Comparison of ENCODE assay signal across 12 cellular contexts in the genomic region with DNA sequence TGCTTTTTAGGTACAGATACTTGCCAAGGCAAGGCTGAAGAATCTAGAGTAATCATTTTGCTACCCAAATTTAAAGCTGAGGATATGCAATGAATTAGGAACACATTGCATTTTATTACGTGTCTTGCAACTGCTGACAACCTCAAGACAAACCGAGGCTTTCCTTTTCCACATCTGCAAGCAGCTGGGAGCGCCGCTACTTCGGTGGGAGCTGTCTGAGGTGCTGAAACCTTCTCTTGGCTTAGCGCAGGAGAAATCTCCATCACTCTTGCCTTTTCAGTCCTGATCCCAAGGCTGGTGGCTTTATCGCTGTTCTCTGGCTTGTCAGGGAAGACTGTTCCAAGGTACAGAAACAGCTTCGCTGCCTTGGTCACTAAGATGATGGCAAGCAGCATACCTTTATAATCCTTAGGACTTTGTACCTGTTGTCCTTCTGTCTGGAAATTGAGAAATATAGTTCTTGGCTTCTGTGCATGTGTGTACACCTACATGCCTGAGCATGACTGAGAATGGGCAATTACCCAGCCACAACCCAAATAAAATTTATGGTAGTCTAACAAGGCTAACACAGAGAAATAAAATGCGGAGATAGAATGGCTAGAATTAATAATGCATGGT. TPM values are rescaled to one million over a fixed set of nuclear protein-coding genes. Genes with fewer than 3 reads are reported as not detected.
A peak's percentile ranks its signal among the peaks of the same experiment; 100 is the strongest.
DNase-seq lines count a peak whose midpoint lies in the region; ATAC-seq, FAIRE-seq and TF ChIP-seq lines count a peak whose summit lies in the region.
"Not testable (repeated sequence)": the region's sequence is repeated elsewhere in the genome, so short reads cannot be mapped to it uniquely, and the experiment has no call there.
"Had no signal": no experiment of that assay in that cellular context is flagged by ENCODE, and none has a peak within 500 bp of the region (broad histone marks: within the 10 kb centered on the region; RNA-seq: fewer than 3 reads in every experiment).

No MANE protein-coding gene starts in this region.

- not testable (repeated sequence) for TF ChIP-seq CTCF in A549 (IDR thresholded peaks at IDR 0.05); GM23338 (conservative IDR thresholded peaks at IDR 0.05; ENCODE audit: low read depth in 2 of 2); astrocyte (IDR thresholded peaks at IDR 0.05; ENCODE audit: insufficient read depth, low read depth, low read length)

- not testable (repeated sequence) for TF ChIP-seq RAD21 in A549 (conservative IDR thresholded peaks at IDR 0.05 in 1 of 2, IDR thresholded peaks at IDR 0.05 in 1 of 2)

- H3K36me3 ChIP-seq in GM23338 (ENCODE audit: insufficient read depth); MG63; astrocyte (ENCODE audit: insufficient read depth, low read length): not testable (repeated sequence)

- not testable (repeated sequence) for FAIRE-seq in A549 (lab: Jason Lieb, UNC); astrocyte (lab: Jason Lieb, UNC)

- intact Hi-C loops in posterior vena cava (cut with DNase I) = not testable (repeated sequence)

- POLR2A ChIA-PET in A549 (lab: Yijun Ruan, JAX) = not testable (repeated sequence)

- not testable (repeated sequence) for H3K9me2 ChIP-seq in GM23338 (ENCODE audit: insufficient read depth)

- peaks cover 16% of the 10 kb centered on the region for H3K27me3 Mint-ChIP-seq in GM23338 (ENCODE audit: insufficient read depth, low read depth, poor library complexity)
- not testable (repeated sequence) for H3K27me3 Mint-ChIP-seq in astrocyte (ENCODE audit: low read depth, unreplicated experiment)

- not testable (repeated sequence) for H3K9ac ChIP-seq in astrocyte (ENCODE audit: low read length)

- H3K4me2 ChIP-seq in A549; GM23338; astrocyte (ENCODE audit: low read length): not testable (repeated sequence)

- H3K4me3 ChIP-seq in A549; GM23338; MG63; astrocyte (ENCODE audit: insufficient read depth, low read depth, low read length): not testable (repeated sequence)

- H3K9me3 Mint-ChIP-seq in GM23338; astrocyte (ENCODE audit: unreplicated experiment): not testable (repeated sequence)

- H4K20me1 ChIP-seq in GM23338 (replicated peaks; ENCODE audit: insufficient read depth); astrocyte (ENCODE audit: insufficient read depth, low read length): not testable (repeated sequence)

- WGBS in A549 (ENCODE audit: missing lambda C conversion rate) = 15% methylated on average over 8 of the region's 9 CpGs

- not testable (repeated sequence) for H3K79me2 ChIP-seq in GM23338 (replicated peaks; ENCODE audit: insufficient read depth); astrocyte (ENCODE audit: insufficient read depth, low read length)

- not testable (repeated sequence) for H3K4me1 Mint-ChIP-seq in GM23338; astrocyte (ENCODE audit: low read depth, unreplicated experiment)

- not testable (repeated sequence) for H3K27ac ChIP-seq in A549; GM23338 (ENCODE audit: low read depth); astrocyte (ENCODE audit: low read depth, low read length); epithelial cell of prostate

- not testable (repeated sequence) for H3K27ac Mint-ChIP-seq in GM23338; astrocyte (ENCODE audit: unreplicated experiment)

- TF ChIP-seq EP300 in A549 (IDR thresholded peaks at IDR 0.05) = not testable (repeated sequence)

- not testable (repeated sequence) for H3K27me3 ChIP-seq in GM23338 (ENCODE audit: insufficient read depth); MG63; astrocyte (ENCODE audit: insufficient read depth, low read length)

- not testable (repeated sequence) for TF ChIP-seq POLR2A in A549 (IDR thresholded peaks at IDR 0.05; ENCODE audit: low read length)

- ATAC-seq in A549 (peak; percentile 37 to 41; a peak in 1 of 6 replicates), GM23338 (peak; percentile 2; the same call in 2 of the 3 replicates)

- H3F3A ChIP-seq in GM23338 (replicated peaks; ENCODE audit: low read depth) = not testable (repeated sequence)

- CTCF ChIA-PET in A549 (lab: Yijun Ruan, JAX) = not testable (repeated sequence)

- not testable (repeated sequence) for H3K36me3 Mint-ChIP-seq in GM23338 (ENCODE audit: low read depth); astrocyte (ENCODE audit: low read depth, unreplicated experiment)

- not testable (repeated sequence) for H2AFZ ChIP-seq in GM23338; astrocyte (ENCODE audit: low read depth, low read length)

- peak in 1 of 2 experiments; percentile 33 for DNase-seq in A549 (ENCODE audit: low read depth in 1 of 2, low spot score in 1 of 2)
- DNase-seq in GM23338 (ENCODE audit: low spot score) = not testable (repeated sequence)
- peak; percentile 32 for DNase-seq in MG63
- peak; percentile 29 for DNase-seq in T1000 (lab: John Stamatoyannopoulos, UW)
- DNase-seq in astrocyte (ENCODE audit: low read depth) = peak; percentile 9
- peak; percentile 0 for DNase-seq in epithelial cell of prostate (ENCODE audit: low read depth, low spot score)
- DNase-seq in islet precursor cell = peak; percentile 85
- peak; percentile 79 for DNase-seq in posterior vena cava (ENCODE audit: low spot score)

- H3K4me1 ChIP-seq in A549; GM23338 (ENCODE audit: insufficient read depth); astrocyte (ENCODE audit: insufficient read depth, low read length): not testable (repeated sequence)

- H3K4me3 Mint-ChIP-seq in GM23338; astrocyte (ENCODE audit: unreplicated experiment): not testable (repeated sequence)

- not testable (repeated sequence) for H3K9me3 ChIP-seq in A549; MG63; astrocyte (ENCODE audit: insufficient read depth, low read depth, low read length)

TF ChIP-seq in GM23338, 12 proteins besides CTCF, POLR2A, EP300 and RAD21:
- TF ChIP-seq, protein P1, sequence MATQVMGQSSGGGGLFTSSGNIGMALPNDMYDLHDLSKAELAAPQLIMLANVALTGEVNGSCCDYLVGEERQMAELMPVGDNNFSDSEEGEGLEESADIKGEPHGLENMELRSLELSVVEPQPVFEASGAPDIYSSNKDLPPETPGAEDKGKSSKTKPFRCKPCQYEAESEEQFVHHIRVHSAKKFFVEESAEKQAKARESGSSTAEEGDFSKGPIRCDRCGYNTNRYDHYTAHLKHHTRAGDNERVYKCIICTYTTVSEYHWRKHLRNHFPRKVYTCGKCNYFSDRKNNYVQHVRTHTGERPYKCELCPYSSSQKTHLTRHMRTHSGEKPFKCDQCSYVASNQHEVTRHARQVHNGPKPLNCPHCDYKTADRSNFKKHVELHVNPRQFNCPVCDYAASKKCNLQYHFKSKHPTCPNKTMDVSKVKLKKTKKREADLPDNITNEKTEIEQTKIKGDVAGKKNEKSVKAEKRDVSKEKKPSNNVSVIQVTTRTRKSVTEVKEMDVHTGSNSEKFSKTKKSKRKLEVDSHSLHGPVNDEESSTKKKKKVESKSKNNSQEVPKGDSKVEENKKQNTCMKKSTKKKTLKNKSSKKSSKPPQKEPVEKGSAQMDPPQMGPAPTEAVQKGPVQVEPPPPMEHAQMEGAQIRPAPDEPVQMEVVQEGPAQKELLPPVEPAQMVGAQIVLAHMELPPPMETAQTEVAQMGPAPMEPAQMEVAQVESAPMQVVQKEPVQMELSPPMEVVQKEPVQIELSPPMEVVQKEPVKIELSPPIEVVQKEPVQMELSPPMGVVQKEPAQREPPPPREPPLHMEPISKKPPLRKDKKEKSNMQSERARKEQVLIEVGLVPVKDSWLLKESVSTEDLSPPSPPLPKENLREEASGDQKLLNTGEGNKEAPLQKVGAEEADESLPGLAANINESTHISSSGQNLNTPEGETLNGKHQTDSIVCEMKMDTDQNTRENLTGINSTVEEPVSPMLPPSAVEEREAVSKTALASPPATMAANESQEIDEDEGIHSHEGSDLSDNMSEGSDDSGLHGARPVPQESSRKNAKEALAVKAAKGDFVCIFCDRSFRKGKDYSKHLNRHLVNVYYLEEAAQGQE (IDR thresholded peaks at IDR 0.05; ENCODE audit: unreplicated experiment) = peak; percentile 33
TF ChIP-seq in GM23338: peak in this region for 1; not testable (repeated sequence) for 11.

RNA-seq across cellular contexts. Expression of a gene that starts 3.4 kb away (rescaled TPM):
- polyA plus RNA-seq in A549 (2011; rRNA removed) (not detected in 2 replicates), A549 (2017; fragmentation: RNase III; extraction: RNeasy Plus Mini Kit Qiagen cat#74134 plus additional on column Dnase treatment) (not detected in 3 replicates), GM23338 (2016; fragmentation: Nextera tagmentation; extraction: Ambion mirVana) (not detected in 2 replicates)
- not detected in 2 replicates for polyA plus RNA-seq in A549 (2012; cell fraction: cytosol; rRNA removed)
- not detected in 2 replicates for polyA plus RNA-seq in A549 (2012; cell fraction: nucleus; rRNA removed)
- not detected in 2 replicates for polyA minus RNA-seq in A549 (2011; rRNA and poly(A)+ RNA removed)
- total RNA-seq in GM23338 (2014; rRNA removed; shearing (Covaris generic)) = not detected in 2 replicates
- not detected in 2 replicates for total RNA-seq in MG63 (2014; rRNA removed; shearing (Covaris generic); ENCODE audit: low replicate concordance)
- total RNA-seq in astrocyte (0.48 and 0.91 TPM in 2 replicates), posterior vena cava (1 to 10 TPM in 1 of 2 donors, under 1 TPM in 1; 0.10 to 1.2 TPM)
- total RNA-seq: activated CD8-positive, alpha-beta memory T cell treated with anti-CD3 and anti-CD28 coated beads for 36 hours; chondrocyte; NCI-H460; PC-9 had no signal
